ENCODE assay signal across 17 cellular contexts in genomic region chr1:235486321-235486720, GRCh38. TPM values are rescaled to one million over a fixed set of nuclear protein-coding genes. Genes with fewer than 3 reads are reported as not detected.
A peak's percentile ranks its signal among the peaks of the same experiment; 100 is the strongest.
DNase-seq lines count a peak whose midpoint lies in the region; ATAC-seq, FAIRE-seq and TF ChIP-seq lines count a peak whose summit lies in the region.
"Had no signal": no experiment of that assay in that cellular context is flagged by ENCODE, and none has a peak within 500 bp of the region (broad histone marks: within the 10 kb centered on the region; RNA-seq: fewer than 3 reads in every experiment).

No MANE protein-coding gene starts in this region.

- ATAC-seq in HG02588 (IDR thresholded peaks at IDR 0.05; ENCODE audit: unreplicated experiment): no peak
- ATAC-seq: Panc1, Right ventricle myocardium inferior, SK-N-SH treated with all-trans-retinoic acid at 6 μM for 48 hours had no signal

- H3K4me3 ChIP-seq in bronchial epithelial cell (ENCODE audit: low read depth, low read length) (no peak overlapping the region), kidney (ENCODE audit: low read length in 2 of 2) (no peak overlapping the region)
- H3K4me3 ChIP-seq in CD4-positive, alpha-beta memory T cell (ENCODE audit: low read length in 2 of 2): no peak overlapping the region

- H3K9ac ChIP-seq in kidney (ENCODE audit: low read length in 2 of 2): no peak overlapping the region

- H3K27ac Mint-ChIP-seq in CD4-positive, alpha-beta memory T cell: no peak overlapping the region

- POLR2A ChIA-PET in CD4-positive, alpha-beta memory T cell (lab: Charles Lee; ENCODE audit: partially characterized antibody): no interaction called here

- peaks cover 0 to 6% (median 0%) of the 10 kb centered on the region in 8 donors for H3K9me3 Mint-ChIP-seq in CD4-positive, alpha-beta memory T cell

- CTCF ChIA-PET in CD4-positive, alpha-beta memory T cell (lab: Charles Lee; ENCODE audit: partially characterized antibody): no interaction called here

- H3K27me3 Mint-ChIP-seq in CD4-positive, alpha-beta memory T cell: no peaks in the 10 kb centered on the region

- H3K36me3 ChIP-seq in bronchial epithelial cell (ENCODE audit: control insufficient read depth, insufficient read depth, low read length) (peaks cover 8% of the 10 kb centered on the region), kidney (ENCODE audit: control insufficient read depth in 1 of 2, insufficient read depth in 2 of 2, low read length in 2 of 2) (peaks cover 6 to 8% of the 10 kb centered on the region in 2 donors)
- peaks cover 5% of the 10 kb centered on the region for H3K36me3 ChIP-seq in CD4-positive, alpha-beta memory T cell (ENCODE audit: insufficient read depth, low read length)

- H3K36me3 Mint-ChIP-seq in CD4-positive, alpha-beta memory T cell: peaks cover 33 to 36% of the 10 kb centered on the region in 2 donors

- DNase-seq in NCI-H226 (peak; percentile 18), bronchial epithelial cell (ENCODE audit: low read depth) (peak; percentile 8), kidney (no peak), kidney tubule cell (ENCODE audit: low spot score) (no peak), middle frontal gyrus (ENCODE audit: extremely low spot score, low spot score) (no peak)
- DNase-seq in CD4-positive, alpha-beta memory T cell: no peak
- DNase-seq: Caco-2, EL, H7, NCI-H146, NCI-H2081, NCI-H510A treated with DMSO at 0.1 percent for 48 hours had no signal

- no peaks in the 10 kb centered on the region for H3K9me3 ChIP-seq in kidney (ENCODE audit: control insufficient read depth in 1 of 2, low read length in 2 of 2)
- H3K9me3 ChIP-seq in CD4-positive, alpha-beta memory T cell (ENCODE audit: control insufficient read depth in 1 of 2, low read length in 2 of 2): no peaks in the 10 kb centered on the region
- H3K9me3 ChIP-seq: Caco-2 had no signal

- no peak for TF ChIP-seq CTCF in bronchial epithelial cell (IDR thresholded peaks at IDR 0.05; ENCODE audit: insufficient read depth, low read length, severe bottlenecking)
- TF ChIP-seq CTCF in kidney (IDR thresholded peaks at IDR 0.05; ENCODE audit: borderline replicate concordance, extremely low read depth, insufficient read depth): no peak

- FAIRE-seq in G401.6 (lab: Jason Lieb, UNC) (peak; percentile 40), bronchial epithelial cell (lab: Jason Lieb, UNC) (no peak), kidney (lab: Jason Lieb, UNC) (peak; percentile 11)

- H3K4me1 Mint-ChIP-seq in CD4-positive, alpha-beta memory T cell: peaks cover 0 to 3% (median 0%) of the 10 kb centered on the region in 4 donors

- no peak overlapping the region for H3K27ac ChIP-seq in kidney (ENCODE audit: low read depth in 2 of 2, low read length in 2 of 2)
- no peak overlapping the region for H3K27ac ChIP-seq in CD4-positive, alpha-beta memory T cell (ENCODE audit: low read depth, low read length)

- H3K4me1 ChIP-seq in kidney (ENCODE audit: control insufficient read depth in 1 of 2, insufficient read depth in 1 of 2, low read depth in 1 of 2, low read length in 2 of 2): no peaks in the 10 kb centered on the region
- no peaks in the 10 kb centered on the region for H3K4me1 ChIP-seq in CD4-positive, alpha-beta memory T cell (ENCODE audit: insufficient read depth, low read length)
- H3K4me1 ChIP-seq: Caco-2 had no signal

- H3K27me3 ChIP-seq in bronchial epithelial cell (ENCODE audit: control insufficient read depth, insufficient read depth, low read length): no peaks in the 10 kb centered on the region
- H3K27me3 ChIP-seq in CD4-positive, alpha-beta memory T cell (ENCODE audit: insufficient read depth, low read length): no peaks in the 10 kb centered on the region

- intact Hi-C loops in kidney (cut with DNase I): no loop called here
- intact Hi-C loops in CD4-positive, alpha-beta memory T cell (cut with micrococcal nuclease): no loop called here

- H3K4me3 Mint-ChIP-seq in CD4-positive, alpha-beta memory T cell: no peak overlapping the region

RNA-seq across cellular contexts. Expression of gene B3GALNT2, which starts 17.9 kb away (rescaled TPM):
- total RNA-seq in bronchial epithelial cell (79.1 and 80.3 TPM in 2 replicates), kidney (14.4 TPM)
- polyA plus RNA-seq in kidney (ENCODE audit: insufficient read depth, low read depth, low replicate concordance): 2.0 TPM
- 10 to 100 TPM; 11.0 to 12.1 TPM for total RNA-seq in CD4-positive, alpha-beta memory T cell
- polyA plus RNA-seq in CD4-positive, alpha-beta memory T cell: 1 to 10 TPM; 6.3 to 7.2 TPM

Comparison
In these comparisons a context has a peak if more than half of its experiments do, and no peak if none do; other contexts are left out.
1. DNase-seq: peak in NCI-H226 (single experiment) and bronchial epithelial cell (single experiment); none in kidney (single experiment), kidney tubule cell (single experiment), CD4-positive, alpha-beta memory T cell (0 of 5) and middle frontal gyrus (single experiment).